In genomic region chr7:106590209-106590816, GRCh38 we compare ENCODE assay signal across 1 cellular context.
TF ChIP-seq lines count a peak whose summit lies in the region.

No MANE protein-coding gene starts in this region.

TF ChIP-seq in K562, 482 proteins besides CTCF, POLR2A, EP300 and RAD21 (continued from another document and continues in another):
- TF ChIP-seq CUX1 (CRISPR knock-in tag; IDR thresholded peaks at IDR 0.05): no peak
- no peak for TF ChIP-seq HMGXB4 (CRISPR knock-in tag; IDR thresholded peaks at IDR 0.05)
- no peak for TF ChIP-seq POLR2H (tag; IDR thresholded peaks at IDR 0.05; ENCODE audit: low read depth)
- no peak for TF ChIP-seq CBX5 (IDR thresholded peaks at IDR 0.05; ENCODE audit: borderline replicate concordance, low read depth)
- no peak for TF ChIP-seq ATF7 (IDR thresholded peaks at IDR 0.05)
- TF ChIP-seq NCOA2 (IDR thresholded peaks at IDR 0.05; ENCODE audit: partially characterized antibody in 2 of 2): no peak
- TF ChIP-seq, protein P1, sequence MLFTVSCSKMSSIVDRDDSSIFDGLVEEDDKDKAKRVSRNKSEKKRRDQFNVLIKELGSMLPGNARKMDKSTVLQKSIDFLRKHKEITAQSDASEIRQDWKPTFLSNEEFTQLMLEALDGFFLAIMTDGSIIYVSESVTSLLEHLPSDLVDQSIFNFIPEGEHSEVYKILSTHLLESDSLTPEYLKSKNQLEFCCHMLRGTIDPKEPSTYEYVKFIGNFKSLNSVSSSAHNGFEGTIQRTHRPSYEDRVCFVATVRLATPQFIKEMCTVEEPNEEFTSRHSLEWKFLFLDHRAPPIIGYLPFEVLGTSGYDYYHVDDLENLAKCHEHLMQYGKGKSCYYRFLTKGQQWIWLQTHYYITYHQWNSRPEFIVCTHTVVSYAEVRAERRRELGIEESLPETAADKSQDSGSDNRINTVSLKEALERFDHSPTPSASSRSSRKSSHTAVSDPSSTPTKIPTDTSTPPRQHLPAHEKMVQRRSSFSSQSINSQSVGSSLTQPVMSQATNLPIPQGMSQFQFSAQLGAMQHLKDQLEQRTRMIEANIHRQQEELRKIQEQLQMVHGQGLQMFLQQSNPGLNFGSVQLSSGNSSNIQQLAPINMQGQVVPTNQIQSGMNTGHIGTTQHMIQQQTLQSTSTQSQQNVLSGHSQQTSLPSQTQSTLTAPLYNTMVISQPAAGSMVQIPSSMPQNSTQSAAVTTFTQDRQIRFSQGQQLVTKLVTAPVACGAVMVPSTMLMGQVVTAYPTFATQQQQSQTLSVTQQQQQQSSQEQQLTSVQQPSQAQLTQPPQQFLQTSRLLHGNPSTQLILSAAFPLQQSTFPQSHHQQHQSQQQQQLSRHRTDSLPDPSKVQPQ (CRISPR knock-in tag; IDR thresholded peaks at IDR 0.05; ENCODE audit: borderline replicate concordance): no peak
- TF ChIP-seq HDAC3 (IDR thresholded peaks at IDR 0.05; ENCODE audit: borderline replicate concordance, partially characterized antibody): peak; percentile 49
- TF ChIP-seq, protein P2, sequence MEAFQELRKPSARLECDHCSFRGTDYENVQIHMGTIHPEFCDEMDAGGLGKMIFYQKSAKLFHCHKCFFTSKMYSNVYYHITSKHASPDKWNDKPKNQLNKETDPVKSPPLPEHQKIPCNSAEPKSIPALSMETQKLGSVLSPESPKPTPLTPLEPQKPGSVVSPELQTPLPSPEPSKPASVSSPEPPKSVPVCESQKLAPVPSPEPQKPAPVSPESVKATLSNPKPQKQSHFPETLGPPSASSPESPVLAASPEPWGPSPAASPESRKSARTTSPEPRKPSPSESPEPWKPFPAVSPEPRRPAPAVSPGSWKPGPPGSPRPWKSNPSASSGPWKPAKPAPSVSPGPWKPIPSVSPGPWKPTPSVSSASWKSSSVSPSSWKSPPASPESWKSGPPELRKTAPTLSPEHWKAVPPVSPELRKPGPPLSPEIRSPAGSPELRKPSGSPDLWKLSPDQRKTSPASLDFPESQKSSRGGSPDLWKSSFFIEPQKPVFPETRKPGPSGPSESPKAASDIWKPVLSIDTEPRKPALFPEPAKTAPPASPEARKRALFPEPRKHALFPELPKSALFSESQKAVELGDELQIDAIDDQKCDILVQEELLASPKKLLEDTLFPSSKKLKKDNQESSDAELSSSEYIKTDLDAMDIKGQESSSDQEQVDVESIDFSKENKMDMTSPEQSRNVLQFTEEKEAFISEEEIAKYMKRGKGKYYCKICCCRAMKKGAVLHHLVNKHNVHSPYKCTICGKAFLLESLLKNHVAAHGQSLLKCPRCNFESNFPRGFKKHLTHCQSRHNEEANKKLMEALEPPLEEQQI (IDR thresholded peaks at IDR 0.05): 0 out of 2 replicates have a peak, but pooled peaks have one; percentile 66
- TF ChIP-seq, protein P3, sequence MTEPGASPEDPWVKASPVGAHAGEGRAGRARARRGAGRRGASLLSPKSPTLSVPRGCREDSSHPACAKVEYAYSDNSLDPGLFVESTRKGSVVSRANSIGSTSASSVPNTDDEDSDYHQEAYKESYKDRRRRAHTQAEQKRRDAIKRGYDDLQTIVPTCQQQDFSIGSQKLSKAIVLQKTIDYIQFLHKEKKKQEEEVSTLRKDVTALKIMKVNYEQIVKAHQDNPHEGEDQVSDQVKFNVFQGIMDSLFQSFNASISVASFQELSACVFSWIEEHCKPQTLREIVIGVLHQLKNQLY (CRISPR knock-in tag; conservative IDR thresholded peaks at IDR 0.05): no peak
- no peak for TF ChIP-seq WHSC1 (IDR thresholded peaks at IDR 0.05; ENCODE audit: low read length)
- TF ChIP-seq, protein P4, sequence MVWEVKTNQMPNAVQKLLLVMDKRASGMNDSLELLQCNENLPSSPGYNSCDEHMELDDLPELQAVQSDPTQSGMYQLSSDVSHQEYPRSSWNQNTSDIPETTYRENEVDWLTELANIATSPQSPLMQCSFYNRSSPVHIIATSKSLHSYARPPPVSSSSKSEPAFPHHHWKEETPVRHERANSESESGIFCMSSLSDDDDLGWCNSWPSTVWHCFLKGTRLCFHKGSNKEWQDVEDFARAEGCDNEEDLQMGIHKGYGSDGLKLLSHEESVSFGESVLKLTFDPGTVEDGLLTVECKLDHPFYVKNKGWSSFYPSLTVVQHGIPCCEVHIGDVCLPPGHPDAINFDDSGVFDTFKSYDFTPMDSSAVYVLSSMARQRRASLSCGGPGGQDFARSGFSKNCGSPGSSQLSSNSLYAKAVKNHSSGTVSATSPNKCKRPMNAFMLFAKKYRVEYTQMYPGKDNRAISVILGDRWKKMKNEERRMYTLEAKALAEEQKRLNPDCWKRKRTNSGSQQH (CRISPR knock-in tag; IDR thresholded peaks at IDR 0.05): no peak
- TF ChIP-seq MCM5 (IDR thresholded peaks at IDR 0.05; ENCODE audit: low read depth): no peak
- no peak for TF ChIP-seq ZNF184 (CRISPR knock-in tag; IDR thresholded peaks at IDR 0.05)
- TF ChIP-seq, protein P5, sequence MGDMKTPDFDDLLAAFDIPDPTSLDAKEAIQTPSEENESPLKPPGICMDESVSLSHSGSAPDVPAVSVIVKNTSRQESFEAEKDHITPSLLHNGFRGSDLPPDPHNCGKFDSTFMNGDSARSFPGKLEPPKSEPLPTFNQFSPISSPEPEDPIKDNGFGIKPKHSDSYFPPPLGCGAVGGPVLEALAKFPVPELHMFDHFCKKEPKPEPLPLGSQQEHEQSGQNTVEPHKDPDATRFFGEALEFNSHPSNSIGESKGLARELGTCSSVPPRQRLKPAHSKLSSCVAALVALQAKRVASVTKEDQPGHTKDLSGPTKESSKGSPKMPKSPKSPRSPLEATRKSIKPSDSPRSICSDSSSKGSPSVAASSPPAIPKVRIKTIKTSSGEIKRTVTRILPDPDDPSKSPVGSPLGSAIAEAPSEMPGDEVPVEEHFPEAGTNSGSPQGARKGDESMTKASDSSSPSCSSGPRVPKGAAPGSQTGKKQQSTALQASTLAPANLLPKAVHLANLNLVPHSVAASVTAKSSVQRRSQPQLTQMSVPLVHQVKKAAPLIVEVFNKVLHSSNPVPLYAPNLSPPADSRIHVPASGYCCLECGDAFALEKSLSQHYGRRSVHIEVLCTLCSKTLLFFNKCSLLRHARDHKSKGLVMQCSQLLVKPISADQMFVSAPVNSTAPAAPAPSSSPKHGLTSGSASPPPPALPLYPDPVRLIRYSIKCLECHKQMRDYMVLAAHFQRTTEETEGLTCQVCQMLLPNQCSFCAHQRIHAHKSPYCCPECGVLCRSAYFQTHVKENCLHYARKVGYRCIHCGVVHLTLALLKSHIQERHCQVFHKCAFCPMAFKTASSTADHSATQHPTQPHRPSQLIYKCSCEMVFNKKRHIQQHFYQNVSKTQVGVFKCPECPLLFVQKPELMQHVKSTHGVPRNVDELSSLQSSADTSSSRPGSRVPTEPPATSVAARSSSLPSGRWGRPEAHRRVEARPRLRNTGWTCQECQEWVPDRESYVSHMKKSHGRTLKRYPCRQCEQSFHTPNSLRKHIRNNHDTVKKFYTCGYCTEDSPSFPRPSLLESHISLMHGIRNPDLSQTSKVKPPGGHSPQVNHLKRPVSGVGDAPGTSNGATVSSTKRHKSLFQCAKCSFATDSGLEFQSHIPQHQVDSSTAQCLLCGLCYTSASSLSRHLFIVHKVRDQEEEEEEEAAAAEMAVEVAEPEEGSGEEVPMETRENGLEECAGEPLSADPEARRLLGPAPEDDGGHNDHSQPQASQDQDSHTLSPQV (IDR thresholded peaks at IDR 0.05): peak; percentile 76; the same call in 1 of the 2 replicates
- TF ChIP-seq KDM1A (IDR thresholded peaks at IDR 0.05): peak; percentile 93 to 94
- TF ChIP-seq SRSF3 (IDR thresholded peaks at IDR 0.05; ENCODE audit: insufficient read depth, low read length): no peak
- TF ChIP-seq, protein P6, sequence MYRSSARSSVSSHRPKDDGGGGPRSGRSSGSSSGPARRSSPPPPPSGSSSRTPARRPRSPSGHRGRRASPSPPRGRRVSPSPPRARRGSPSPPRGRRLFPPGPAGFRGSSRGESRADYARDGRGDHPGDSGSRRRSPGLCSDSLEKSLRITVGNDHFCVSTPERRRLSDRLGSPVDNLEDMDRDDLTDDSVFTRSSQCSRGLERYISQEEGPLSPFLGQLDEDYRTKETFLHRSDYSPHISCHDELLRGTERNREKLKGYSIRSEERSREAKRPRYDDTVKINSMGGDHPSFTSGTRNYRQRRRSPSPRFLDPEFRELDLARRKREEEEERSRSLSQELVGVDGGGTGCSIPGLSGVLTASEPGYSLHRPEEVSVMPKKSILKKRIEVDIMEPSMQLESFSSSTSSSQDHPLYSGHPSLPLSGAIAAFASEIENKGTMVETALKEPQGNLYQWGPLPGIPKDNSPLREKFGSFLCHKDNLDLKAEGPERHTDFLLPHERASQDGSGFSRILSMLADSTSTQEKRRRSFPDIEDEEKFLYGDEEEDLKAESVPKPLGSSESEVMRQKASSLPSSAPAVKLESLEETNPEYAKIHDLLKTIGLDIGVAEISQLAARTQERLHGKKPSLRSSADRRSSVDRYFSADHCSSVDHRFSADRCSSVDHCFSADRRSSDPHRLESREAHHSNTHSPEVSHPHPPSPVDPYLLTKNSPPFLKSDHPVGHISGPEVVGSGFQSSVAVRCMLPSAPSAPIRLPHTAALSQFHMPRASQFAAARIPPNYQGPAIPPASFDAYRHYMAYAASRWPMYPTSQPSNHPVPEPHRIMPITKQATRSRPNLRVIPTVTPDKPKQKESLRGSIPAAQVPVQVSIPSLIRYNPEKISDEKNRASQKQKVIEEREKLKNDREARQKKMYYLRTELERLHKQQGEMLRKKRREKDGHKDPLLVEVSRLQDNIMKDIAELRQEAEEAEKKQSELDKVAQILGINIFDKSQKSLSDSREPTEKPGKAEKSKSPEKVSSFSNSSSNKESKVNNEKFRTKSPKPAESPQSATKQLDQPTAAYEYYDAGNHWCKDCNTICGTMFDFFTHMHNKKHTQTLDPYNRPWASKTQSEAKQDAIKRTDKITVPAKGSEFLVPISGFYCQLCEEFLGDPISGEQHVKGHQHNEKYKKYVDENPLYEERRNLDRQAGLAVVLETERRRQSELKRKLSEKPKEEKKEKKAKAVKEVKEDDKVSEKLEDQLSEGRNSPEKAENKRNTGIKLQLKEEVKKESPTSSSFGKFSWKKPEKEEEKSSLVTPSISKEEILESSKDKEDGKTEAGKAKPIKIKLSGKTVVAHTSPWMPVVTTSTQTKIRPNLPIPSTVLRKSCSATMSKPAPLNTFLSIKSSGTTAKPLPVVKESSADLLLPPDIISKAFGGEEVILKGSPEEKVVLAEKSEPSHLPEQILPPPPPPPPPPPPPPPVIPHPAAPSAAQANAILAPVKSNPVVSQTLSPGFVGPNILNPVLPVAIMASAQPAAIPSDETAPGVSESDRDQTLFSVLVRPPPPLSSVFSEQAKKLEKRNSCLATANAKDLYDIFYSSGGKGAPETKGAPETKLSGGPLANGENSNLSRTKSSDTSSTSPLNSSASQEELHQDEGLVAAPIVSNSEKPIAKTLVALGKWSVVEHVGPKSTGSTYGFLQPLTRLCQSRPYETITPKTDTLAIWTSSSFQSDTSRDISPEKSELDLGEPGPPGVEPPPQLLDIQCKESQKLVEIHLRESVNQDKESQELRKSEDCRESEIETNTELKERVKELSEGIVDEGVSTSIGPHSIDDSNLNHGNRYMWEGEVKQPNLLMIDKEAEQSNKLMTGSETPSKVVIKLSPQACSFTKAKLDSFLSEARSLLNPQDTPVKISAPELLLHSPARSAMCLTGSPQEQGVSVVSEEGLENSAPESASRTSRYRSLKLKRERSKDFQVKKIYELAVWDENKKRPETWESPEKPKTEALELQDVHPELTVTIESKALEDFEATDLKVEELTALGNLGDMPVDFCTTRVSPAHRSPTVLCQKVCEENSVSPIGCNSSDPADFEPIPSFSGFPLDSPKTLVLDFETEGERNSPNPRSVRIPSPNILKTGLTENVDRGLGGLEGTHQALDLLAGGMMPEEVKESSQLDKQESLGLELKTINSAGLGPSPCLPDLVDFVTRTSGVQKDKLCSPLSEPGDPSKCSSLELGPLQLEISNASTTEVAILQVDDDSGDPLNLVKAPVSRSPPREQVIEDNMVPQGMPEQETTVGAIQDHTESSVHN (IDR thresholded peaks at IDR 0.05; ENCODE audit: borderline replicate concordance in 1 of 2, low read depth in 1 of 2): no peak
- no peak for TF ChIP-seq HDAC8 (tag; IDR thresholded peaks at IDR 0.05)
- TF ChIP-seq, protein P7, sequence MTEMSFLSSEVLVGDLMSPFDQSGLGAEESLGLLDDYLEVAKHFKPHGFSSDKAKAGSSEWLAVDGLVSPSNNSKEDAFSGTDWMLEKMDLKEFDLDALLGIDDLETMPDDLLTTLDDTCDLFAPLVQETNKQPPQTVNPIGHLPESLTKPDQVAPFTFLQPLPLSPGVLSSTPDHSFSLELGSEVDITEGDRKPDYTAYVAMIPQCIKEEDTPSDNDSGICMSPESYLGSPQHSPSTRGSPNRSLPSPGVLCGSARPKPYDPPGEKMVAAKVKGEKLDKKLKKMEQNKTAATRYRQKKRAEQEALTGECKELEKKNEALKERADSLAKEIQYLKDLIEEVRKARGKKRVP (CRISPR knock-in tag; IDR thresholded peaks at IDR 0.05): no peak
- no peak for TF ChIP-seq MCM7 (IDR thresholded peaks at IDR 0.05)
